12 cellular contexts compared by ENCODE assay signal in the genomic region with DNA sequence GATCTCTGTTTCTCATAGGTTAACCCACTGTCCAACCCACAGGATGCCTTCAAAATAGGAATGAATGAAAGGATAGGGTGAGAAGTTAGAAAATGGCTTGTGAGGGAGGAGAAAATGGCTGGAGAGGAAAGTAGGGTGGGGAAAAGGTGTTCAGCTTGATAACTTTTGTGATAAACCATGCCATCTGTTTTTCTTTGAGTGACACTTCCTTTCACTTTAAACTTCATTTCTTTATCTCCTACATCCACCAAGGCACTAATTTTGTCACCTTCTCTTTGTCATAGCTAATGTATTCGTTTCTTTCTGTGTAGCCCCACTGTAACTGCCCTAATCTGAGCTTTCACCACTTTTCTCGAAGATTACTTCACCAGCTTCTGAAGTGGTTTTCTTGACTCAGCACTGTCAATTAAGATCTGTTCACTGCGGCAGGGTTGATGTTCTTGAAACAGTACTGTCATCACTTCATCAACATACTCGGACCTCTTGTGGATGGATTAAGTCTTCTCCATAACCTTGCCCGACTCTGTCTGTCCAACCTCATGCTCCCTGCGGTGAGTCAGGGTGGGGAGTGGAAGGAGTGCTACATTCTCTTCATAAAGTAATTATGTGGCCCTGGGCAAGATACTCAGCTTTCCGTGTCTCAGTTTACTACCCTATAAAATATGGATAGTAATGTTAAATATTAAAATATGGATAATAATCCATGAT. TPM values are rescaled to one million over a fixed set of nuclear protein-coding genes. Genes with fewer than 3 reads are reported as not detected.
A peak's percentile ranks its signal among the peaks of the same experiment; 100 is the strongest.
DNase-seq lines count a peak whose midpoint lies in the region; ATAC-seq and TF ChIP-seq lines count a peak whose summit lies in the region.
"Had no signal": no experiment of that assay in that cellular context is flagged by ENCODE, and none has a peak within 500 bp of the region (broad histone marks: within the 10 kb centered on the region; RNA-seq: fewer than 3 reads in every experiment).

No MANE protein-coding gene starts in this region.

- DNase-seq in left ventricle myocardium inferior (no peak), HAP-1 (ENCODE audit: low spot score in 2 of 2) (no peak), upper lobe of right lung (no peak)
- DNase-seq: activated B cell treated with CpG ODN at 0.5 μM for 24 hours; NK-92 treated with Interleukin-12 subunit alpha and Interleukin-12 subunit beta, amount 100 ng/mL, for 24 hours had no signal

- intact Hi-C loops in left ventricle myocardium inferior (cut with micrococcal nuclease) (no loop called here), upper lobe of right lung (cut with DNase I) (no loop called here)

- H3K27me3 ChIP-seq in ACC112 (ENCODE audit: insufficient read depth, low read length): no peaks in the 10 kb centered on the region
- H3K27me3 ChIP-seq in left ventricle myocardium inferior (ENCODE audit: low read depth): no peaks in the 10 kb centered on the region
- H3K27me3 ChIP-seq in HAP-1 (ENCODE audit: low read depth): no peaks in the 10 kb centered on the region
- no peaks in the 10 kb centered on the region for H3K27me3 ChIP-seq in upper lobe of right lung

- no peak overlapping the region for H2AFZ ChIP-seq in ACC112 (ENCODE audit: low read length, unreplicated experiment)

- H3K4me3 ChIP-seq in ACC112 (ENCODE audit: low read depth, low read length) (no peak overlapping the region), left ventricle myocardium inferior (no peak overlapping the region), HAP-1 (no peak overlapping the region), upper lobe of right lung (no peak overlapping the region)

- H3K27ac ChIP-seq in ACC112 (ENCODE audit: low read depth, low read length): peak overlapping the region; percentile 64
- peak overlapping the region; percentile 55 for H3K27ac ChIP-seq in KOPT-K1 (ENCODE audit: low read depth, low read length, poor library complexity, severe bottlenecking)
- H3K27ac ChIP-seq in left ventricle myocardium inferior (replicated peaks): peak overlapping the region; percentile 78
- no peak overlapping the region for H3K27ac ChIP-seq in upper lobe of right lung

- H3K36me3 ChIP-seq in ACC112 (ENCODE audit: insufficient read depth, low read length) (no peaks in the 10 kb centered on the region), KOPT-K1 (ENCODE audit: insufficient read depth, low read length) (no peaks in the 10 kb centered on the region), left ventricle myocardium inferior (peaks cover 6% of the 10 kb centered on the region), HAP-1 (replicated peaks) (no peaks in the 10 kb centered on the region; the same call in 1 of the 2 replicates), upper lobe of right lung (no peaks in the 10 kb centered on the region)

- no peak overlapping the region for H3K4me3 Mint-ChIP-seq in activated naive CD8-positive, alpha-beta T cell
- H3K4me3 Mint-ChIP-seq: activated B cell treated with CpG ODN at 0.5 μM for 24 hours; CD4-positive, CD25-positive, alpha-beta regulatory T cell had no signal

- H3K4me1 Mint-ChIP-seq in activated naive CD8-positive, alpha-beta T cell (ENCODE audit: low read depth): peaks cover 20% of the 10 kb centered on the region

- H3K79me2 ChIP-seq in ACC112 (ENCODE audit: control insufficient read depth, insufficient read depth, low read length, unreplicated experiment): peaks cover 14% of the 10 kb centered on the region

- ATAC-seq in GM21529 (IDR thresholded peaks at IDR 0.05; ENCODE audit: unreplicated experiment) (no peak), upper lobe of right lung (no peak), HG03095 (IDR thresholded peaks at IDR 0.05; ENCODE audit: unreplicated experiment) (no peak)

- H3K9me3 Mint-ChIP-seq in activated naive CD8-positive, alpha-beta T cell (ENCODE audit: low read depth): no peaks in the 10 kb centered on the region

- H3K9me3 ChIP-seq in KOPT-K1 (ENCODE audit: insufficient read depth, low read length, poor library complexity, severe bottlenecking) (no peaks in the 10 kb centered on the region), left ventricle myocardium inferior (replicated peaks) (no peaks in the 10 kb centered on the region), HAP-1 (no peaks in the 10 kb centered on the region), upper lobe of right lung (no peaks in the 10 kb centered on the region)

- H3K4me1 ChIP-seq in ACC112 (ENCODE audit: control insufficient read depth, insufficient read depth, low read length, unreplicated experiment): peaks cover 7% of the 10 kb centered on the region
- H3K4me1 ChIP-seq in left ventricle myocardium inferior: peaks cover 31% of the 10 kb centered on the region
- H3K4me1 ChIP-seq in HAP-1: peaks cover 14% of the 10 kb centered on the region
- no peaks in the 10 kb centered on the region for H3K4me1 ChIP-seq in upper lobe of right lung

- H3K27me3 Mint-ChIP-seq in activated naive CD8-positive, alpha-beta T cell: peaks cover 3% of the 10 kb centered on the region

- peak overlapping the region; percentile 61 for H3K27ac Mint-ChIP-seq in activated naive CD8-positive, alpha-beta T cell
- H3K27ac Mint-ChIP-seq: activated B cell treated with CpG ODN at 0.5 μM for 24 hours had no signal

- TF ChIP-seq CTCF in left ventricle myocardium inferior (IDR thresholded peaks at IDR 0.05; ENCODE audit: borderline replicate concordance): no peak
- no peak for TF ChIP-seq CTCF in upper lobe of right lung (IDR thresholded peaks at IDR 0.05)

- H3K36me3 Mint-ChIP-seq in activated naive CD8-positive, alpha-beta T cell: peaks cover 20% of the 10 kb centered on the region

- in situ Hi-C loops in HAP-1 (cut with MboI; ENCODE audit: low sequenced_read_pairs): no loop called here

RNA-seq across cellular contexts. Expression of a gene that starts 5.5 kb away (rescaled TPM):
- 54.7 TPM for total RNA-seq in left ventricle myocardium inferior
- total RNA-seq in upper lobe of right lung: 36.8 TPM

RNA-seq across cellular contexts. Expression of a gene that starts 28.1 kb away (rescaled TPM):
- total RNA-seq in left ventricle myocardium inferior (not detected), upper lobe of right lung (not detected)
- total RNA-seq: activated B cell treated with CpG ODN at 0.5 μM for 24 hours; CD4-positive, CD25-positive, alpha-beta regulatory T cell; subcutaneous adipose tissue had no signal

RNA-seq across cellular contexts. Expression of a gene that starts 39.1 kb away (rescaled TPM):
- total RNA-seq in left ventricle myocardium inferior: not detected
- not detected for total RNA-seq in upper lobe of right lung
- total RNA-seq: activated B cell treated with CpG ODN at 0.5 μM for 24 hours; CD4-positive, CD25-positive, alpha-beta regulatory T cell had no signal

RNA-seq across cellular contexts. Expression of a gene that starts 45.5 kb away (rescaled TPM):
- total RNA-seq in left ventricle myocardium inferior (not detected), upper lobe of right lung (0.55 TPM)
- total RNA-seq: activated B cell treated with CpG ODN at 0.5 μM for 24 hours; CD4-positive, CD25-positive, alpha-beta regulatory T cell; subcutaneous adipose tissue had no signal

RNA-seq across cellular contexts. Expression of a gene that starts 55.9 kb away (rescaled TPM):
- total RNA-seq in left ventricle myocardium inferior (not detected), upper lobe of right lung (not detected)
- total RNA-seq: activated B cell treated with CpG ODN at 0.5 μM for 24 hours; CD4-positive, CD25-positive, alpha-beta regulatory T cell; subcutaneous adipose tissue had no signal
